1 cellular context compared by ENCODE assay signal in the genomic region with DNA sequence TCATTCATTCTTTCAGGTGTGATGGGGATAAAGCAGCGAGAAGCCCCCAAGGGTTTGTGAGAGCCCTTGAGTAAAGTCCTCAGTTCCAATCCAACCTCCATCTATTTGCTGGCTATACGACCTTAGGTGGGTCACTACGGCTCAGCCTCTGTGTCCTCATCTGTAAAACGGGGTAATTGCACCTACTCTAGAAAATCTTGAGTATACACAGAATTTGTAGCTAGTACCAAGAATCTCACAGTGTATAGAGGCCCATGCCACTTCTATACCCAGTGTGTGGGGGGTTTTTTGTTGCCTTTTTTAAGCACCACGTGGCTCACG.
TF ChIP-seq lines count a peak whose summit lies in the region.

No MANE protein-coding gene starts in this region.

TF ChIP-seq in GM12878, 131 proteins besides CTCF, POLR2A, EP300 and RAD21 (continues in another document):
- TF ChIP-seq, protein P1, sequence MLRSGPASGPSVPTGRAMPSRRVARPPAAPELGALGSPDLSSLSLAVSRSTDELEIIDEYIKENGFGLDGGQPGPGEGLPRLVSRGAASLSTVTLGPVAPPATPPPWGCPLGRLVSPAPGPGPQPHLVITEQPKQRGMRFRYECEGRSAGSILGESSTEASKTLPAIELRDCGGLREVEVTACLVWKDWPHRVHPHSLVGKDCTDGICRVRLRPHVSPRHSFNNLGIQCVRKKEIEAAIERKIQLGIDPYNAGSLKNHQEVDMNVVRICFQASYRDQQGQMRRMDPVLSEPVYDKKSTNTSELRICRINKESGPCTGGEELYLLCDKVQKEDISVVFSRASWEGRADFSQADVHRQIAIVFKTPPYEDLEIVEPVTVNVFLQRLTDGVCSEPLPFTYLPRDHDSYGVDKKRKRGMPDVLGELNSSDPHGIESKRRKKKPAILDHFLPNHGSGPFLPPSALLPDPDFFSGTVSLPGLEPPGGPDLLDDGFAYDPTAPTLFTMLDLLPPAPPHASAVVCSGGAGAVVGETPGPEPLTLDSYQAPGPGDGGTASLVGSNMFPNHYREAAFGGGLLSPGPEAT (IDR thresholded peaks at IDR 0.05; ENCODE audit: low read depth), result no peak
- TF ChIP-seq CHD2 (IDR thresholded peaks at IDR 0.05; ENCODE audit: borderline replicate concordance, low read depth, low read length) (no peak), ZSCAN29 (IDR thresholded peaks at IDR 0.05) (no peak), HDAC6 (IDR thresholded peaks at IDR 0.05; ENCODE audit: unreplicated experiment) (no peak), ZNF274 (IDR thresholded peaks at IDR 0.05; ENCODE audit: insufficient read depth, insufficient read length) (no peak), CREM (IDR thresholded peaks at IDR 0.05; ENCODE audit: low read depth) (no peak), BCL11A (IDR thresholded peaks at IDR 0.05; ENCODE audit: low read depth, low read length) (no peak), FOXM1 (IDR thresholded peaks at IDR 0.05; ENCODE audit: low read depth, low read length) (no peak), ZBED1 (IDR thresholded peaks at IDR 0.05; ENCODE audit: borderline replicate concordance) (no peak), SUPT20H (IDR thresholded peaks at IDR 0.05; ENCODE audit: borderline replicate concordance, control insufficient read depth, low read depth, low read length) (no peak), CBFB (IDR thresholded peaks at IDR 0.05; ENCODE audit: low read depth) (no peak), MEF2B (IDR thresholded peaks at IDR 0.05; ENCODE audit: partially characterized antibody, poor library complexity, severe bottlenecking) (no peak), ZNF217 (IDR thresholded peaks at IDR 0.05) (peak; percentile 40; the same call in 1 of the 2 replicates), GABPA (IDR thresholded peaks at IDR 0.05; ENCODE audit: low read depth) (no peak), EGR1 (IDR thresholded peaks at IDR 0.05; ENCODE audit: borderline replicate concordance in 1 of 2, low read depth in 2 of 2, low read length in 2 of 2) (no peak), RBBP5 (conservative IDR thresholded peaks at IDR 0.05) (no peak), KLF5 (IDR thresholded peaks at IDR 0.05; ENCODE audit: partially characterized antibody) (no peak), PAX8 (IDR thresholded peaks at IDR 0.05) (no peak), ZNF622 (IDR thresholded peaks at IDR 0.05) (no peak), NFIC (IDR thresholded peaks at IDR 0.05; ENCODE audit: low read depth, low read length) (no peak; the same call in 1 of the 2 replicates), ZNF207 (IDR thresholded peaks at IDR 0.05; ENCODE audit: borderline replicate concordance) (0 out of 2 replicates have a peak, but pooled peaks have one; percentile 17), TAF1 (IDR thresholded peaks at IDR 0.05; ENCODE audit: borderline replicate concordance, low read depth, low read length) (no peak), IRF4 (IDR thresholded peaks at IDR 0.05; ENCODE audit: low read depth, low read length) (no peak), ZNF384 (IDR thresholded peaks at IDR 0.05; ENCODE audit: borderline replicate concordance, low read depth, low read length) (no peak), SUZ12 (IDR thresholded peaks at IDR 0.05; ENCODE audit: unreplicated experiment) (no peak), HDAC2 (IDR thresholded peaks at IDR 0.05) (no peak), CEBPB (IDR thresholded peaks at IDR 0.05; ENCODE audit: borderline replicate concordance in 1 of 2, low read depth in 2 of 2, low read length in 2 of 2) (no peak), KAT2A (conservative IDR thresholded peaks at IDR 0.05; ENCODE audit: control insufficient read depth, low read depth, low read length) (no peak), TCF12 (IDR thresholded peaks at IDR 0.05; ENCODE audit: low read depth, low read length) (no peak), MTA3 (IDR thresholded peaks at IDR 0.05; ENCODE audit: borderline replicate concordance, low read length) (no peak), BMI1 (IDR thresholded peaks at IDR 0.05; ENCODE audit: borderline replicate concordance) (no peak), ZZZ3 (IDR thresholded peaks at IDR 0.05; ENCODE audit: control insufficient read depth, insufficient read length, low read depth) (no peak), CREB1 (IDR thresholded peaks at IDR 0.05; ENCODE audit: low read depth) (0 out of 2 replicates have a peak, but pooled peaks have one; percentile 7), PML (IDR thresholded peaks at IDR 0.05; ENCODE audit: low read length) (peak; percentile 10; the same call in 1 of the 2 replicates), EED (IDR thresholded peaks at IDR 0.05; ENCODE audit: low read depth) (no peak), WRNIP1 (IDR thresholded peaks at IDR 0.05; ENCODE audit: borderline replicate concordance, low read depth, low read length) (no peak), RFX5 (IDR thresholded peaks at IDR 0.05; ENCODE audit: low read depth, low read length) (no peak)
- TF ChIP-seq, protein P2, sequence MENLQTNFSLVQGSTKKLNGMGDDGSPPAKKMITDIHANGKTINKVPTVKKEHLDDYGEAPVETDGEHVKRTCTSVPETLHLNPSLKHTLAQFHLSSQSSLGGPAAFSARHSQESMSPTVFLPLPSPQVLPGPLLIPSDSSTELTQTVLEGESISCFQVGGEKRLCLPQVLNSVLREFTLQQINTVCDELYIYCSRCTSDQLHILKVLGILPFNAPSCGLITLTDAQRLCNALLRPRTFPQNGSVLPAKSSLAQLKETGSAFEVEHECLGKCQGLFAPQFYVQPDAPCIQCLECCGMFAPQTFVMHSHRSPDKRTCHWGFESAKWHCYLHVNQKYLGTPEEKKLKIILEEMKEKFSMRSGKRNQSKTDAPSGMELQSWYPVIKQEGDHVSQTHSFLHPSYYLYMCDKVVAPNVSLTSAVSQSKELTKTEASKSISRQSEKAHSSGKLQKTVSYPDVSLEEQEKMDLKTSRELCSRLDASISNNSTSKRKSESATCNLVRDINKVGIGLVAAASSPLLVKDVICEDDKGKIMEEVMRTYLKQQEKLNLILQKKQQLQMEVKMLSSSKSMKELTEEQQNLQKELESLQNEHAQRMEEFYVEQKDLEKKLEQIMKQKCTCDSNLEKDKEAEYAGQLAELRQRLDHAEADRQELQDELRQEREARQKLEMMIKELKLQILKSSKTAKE (IDR thresholded peaks at IDR 0.05; ENCODE audit: low read depth, poor library complexity, severe bottlenecking), result no peak
- TF ChIP-seq, protein P3, sequence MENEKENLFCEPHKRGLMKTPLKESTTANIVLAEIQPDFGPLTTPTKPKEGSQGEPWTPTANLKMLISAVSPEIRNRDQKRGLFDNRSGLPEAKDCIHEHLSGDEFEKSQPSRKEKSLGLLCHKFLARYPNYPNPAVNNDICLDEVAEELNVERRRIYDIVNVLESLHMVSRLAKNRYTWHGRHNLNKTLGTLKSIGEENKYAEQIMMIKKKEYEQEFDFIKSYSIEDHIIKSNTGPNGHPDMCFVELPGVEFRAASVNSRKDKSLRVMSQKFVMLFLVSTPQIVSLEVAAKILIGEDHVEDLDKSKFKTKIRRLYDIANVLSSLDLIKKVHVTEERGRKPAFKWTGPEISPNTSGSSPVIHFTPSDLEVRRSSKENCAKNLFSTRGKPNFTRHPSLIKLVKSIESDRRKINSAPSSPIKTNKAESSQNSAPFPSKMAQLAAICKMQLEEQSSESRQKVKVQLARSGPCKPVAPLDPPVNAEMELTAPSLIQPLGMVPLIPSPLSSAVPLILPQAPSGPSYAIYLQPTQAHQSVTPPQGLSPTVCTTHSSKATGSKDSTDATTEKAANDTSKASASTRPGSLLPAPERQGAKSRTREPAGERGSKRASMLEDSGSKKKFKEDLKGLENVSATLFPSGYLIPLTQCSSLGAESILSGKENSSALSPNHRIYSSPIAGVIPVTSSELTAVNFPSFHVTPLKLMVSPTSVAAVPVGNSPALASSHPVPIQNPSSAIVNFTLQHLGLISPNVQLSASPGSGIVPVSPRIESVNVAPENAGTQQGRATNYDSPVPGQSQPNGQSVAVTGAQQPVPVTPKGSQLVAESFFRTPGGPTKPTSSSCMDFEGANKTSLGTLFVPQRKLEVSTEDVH (IDR thresholded peaks at IDR 0.05; ENCODE audit: low read depth, partially characterized antibody), result no peak
- TF ChIP-seq, protein P4, sequence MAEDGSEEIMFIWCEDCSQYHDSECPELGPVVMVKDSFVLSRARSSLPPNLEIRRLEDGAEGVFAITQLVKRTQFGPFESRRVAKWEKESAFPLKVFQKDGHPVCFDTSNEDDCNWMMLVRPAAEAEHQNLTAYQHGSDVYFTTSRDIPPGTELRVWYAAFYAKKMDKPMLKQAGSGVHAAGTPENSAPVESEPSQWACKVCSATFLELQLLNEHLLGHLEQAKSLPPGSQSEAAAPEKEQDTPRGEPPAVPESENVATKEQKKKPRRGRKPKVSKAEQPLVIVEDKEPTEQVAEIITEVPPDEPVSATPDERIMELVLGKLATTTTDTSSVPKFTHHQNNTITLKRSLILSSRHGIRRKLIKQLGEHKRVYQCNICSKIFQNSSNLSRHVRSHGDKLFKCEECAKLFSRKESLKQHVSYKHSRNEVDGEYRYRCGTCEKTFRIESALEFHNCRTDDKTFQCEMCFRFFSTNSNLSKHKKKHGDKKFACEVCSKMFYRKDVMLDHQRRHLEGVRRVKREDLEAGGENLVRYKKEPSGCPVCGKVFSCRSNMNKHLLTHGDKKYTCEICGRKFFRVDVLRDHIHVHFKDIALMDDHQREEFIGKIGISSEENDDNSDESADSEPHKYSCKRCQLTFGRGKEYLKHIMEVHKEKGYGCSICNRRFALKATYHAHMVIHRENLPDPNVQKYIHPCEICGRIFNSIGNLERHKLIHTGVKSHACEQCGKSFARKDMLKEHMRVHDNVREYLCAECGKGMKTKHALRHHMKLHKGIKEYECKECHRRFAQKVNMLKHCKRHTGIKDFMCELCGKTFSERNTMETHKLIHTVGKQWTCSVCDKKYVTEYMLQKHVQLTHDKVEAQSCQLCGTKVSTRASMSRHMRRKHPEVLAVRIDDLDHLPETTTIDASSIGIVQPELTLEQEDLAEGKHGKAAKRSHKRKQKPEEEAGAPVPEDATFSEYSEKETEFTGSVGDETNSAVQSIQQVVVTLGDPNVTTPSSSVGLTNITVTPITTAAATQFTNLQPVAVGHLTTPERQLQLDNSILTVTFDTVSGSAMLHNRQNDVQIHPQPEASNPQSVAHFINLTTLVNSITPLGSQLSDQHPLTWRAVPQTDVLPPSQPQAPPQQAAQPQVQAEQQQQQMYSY (CRISPR knock-in tag; IDR thresholded peaks at IDR 0.05), result no peak
- TF ChIP-seq, protein P5, sequence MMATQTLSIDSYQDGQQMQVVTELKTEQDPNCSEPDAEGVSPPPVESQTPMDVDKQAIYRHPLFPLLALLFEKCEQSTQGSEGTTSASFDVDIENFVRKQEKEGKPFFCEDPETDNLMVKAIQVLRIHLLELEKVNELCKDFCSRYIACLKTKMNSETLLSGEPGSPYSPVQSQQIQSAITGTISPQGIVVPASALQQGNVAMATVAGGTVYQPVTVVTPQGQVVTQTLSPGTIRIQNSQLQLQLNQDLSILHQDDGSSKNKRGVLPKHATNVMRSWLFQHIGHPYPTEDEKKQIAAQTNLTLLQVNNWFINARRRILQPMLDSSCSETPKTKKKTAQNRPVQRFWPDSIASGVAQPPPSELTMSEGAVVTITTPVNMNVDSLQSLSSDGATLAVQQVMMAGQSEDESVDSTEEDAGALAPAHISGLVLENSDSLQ (IDR thresholded peaks at IDR 0.05), result no peak
- TF ChIP-seq, protein P6, sequence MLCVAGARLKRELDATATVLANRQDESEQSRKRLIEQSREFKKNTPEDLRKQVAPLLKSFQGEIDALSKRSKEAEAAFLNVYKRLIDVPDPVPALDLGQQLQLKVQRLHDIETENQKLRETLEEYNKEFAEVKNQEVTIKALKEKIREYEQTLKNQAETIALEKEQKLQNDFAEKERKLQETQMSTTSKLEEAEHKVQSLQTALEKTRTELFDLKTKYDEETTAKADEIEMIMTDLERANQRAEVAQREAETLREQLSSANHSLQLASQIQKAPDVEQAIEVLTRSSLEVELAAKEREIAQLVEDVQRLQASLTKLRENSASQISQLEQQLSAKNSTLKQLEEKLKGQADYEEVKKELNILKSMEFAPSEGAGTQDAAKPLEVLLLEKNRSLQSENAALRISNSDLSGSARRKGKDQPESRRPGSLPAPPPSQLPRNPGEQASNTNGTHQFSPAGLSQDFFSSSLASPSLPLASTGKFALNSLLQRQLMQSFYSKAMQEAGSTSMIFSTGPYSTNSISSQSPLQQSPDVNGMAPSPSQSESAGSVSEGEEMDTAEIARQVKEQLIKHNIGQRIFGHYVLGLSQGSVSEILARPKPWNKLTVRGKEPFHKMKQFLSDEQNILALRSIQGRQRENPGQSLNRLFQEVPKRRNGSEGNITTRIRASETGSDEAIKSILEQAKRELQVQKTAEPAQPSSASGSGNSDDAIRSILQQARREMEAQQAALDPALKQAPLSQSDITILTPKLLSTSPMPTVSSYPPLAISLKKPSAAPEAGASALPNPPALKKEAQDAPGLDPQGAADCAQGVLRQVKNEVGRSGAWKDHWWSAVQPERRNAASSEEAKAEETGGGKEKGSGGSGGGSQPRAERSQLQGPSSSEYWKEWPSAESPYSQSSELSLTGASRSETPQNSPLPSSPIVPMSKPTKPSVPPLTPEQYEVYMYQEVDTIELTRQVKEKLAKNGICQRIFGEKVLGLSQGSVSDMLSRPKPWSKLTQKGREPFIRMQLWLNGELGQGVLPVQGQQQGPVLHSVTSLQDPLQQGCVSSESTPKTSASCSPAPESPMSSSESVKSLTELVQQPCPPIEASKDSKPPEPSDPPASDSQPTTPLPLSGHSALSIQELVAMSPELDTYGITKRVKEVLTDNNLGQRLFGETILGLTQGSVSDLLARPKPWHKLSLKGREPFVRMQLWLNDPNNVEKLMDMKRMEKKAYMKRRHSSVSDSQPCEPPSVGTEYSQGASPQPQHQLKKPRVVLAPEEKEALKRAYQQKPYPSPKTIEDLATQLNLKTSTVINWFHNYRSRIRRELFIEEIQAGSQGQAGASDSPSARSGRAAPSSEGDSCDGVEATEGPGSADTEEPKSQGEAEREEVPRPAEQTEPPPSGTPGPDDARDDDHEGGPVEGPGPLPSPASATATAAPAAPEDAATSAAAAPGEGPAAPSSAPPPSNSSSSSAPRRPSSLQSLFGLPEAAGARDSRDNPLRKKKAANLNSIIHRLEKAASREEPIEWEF (IDR thresholded peaks at IDR 0.05; ENCODE audit: insufficient replicate concordance, low read depth, low read length), result no peak
- TF ChIP-seq, protein P7, sequence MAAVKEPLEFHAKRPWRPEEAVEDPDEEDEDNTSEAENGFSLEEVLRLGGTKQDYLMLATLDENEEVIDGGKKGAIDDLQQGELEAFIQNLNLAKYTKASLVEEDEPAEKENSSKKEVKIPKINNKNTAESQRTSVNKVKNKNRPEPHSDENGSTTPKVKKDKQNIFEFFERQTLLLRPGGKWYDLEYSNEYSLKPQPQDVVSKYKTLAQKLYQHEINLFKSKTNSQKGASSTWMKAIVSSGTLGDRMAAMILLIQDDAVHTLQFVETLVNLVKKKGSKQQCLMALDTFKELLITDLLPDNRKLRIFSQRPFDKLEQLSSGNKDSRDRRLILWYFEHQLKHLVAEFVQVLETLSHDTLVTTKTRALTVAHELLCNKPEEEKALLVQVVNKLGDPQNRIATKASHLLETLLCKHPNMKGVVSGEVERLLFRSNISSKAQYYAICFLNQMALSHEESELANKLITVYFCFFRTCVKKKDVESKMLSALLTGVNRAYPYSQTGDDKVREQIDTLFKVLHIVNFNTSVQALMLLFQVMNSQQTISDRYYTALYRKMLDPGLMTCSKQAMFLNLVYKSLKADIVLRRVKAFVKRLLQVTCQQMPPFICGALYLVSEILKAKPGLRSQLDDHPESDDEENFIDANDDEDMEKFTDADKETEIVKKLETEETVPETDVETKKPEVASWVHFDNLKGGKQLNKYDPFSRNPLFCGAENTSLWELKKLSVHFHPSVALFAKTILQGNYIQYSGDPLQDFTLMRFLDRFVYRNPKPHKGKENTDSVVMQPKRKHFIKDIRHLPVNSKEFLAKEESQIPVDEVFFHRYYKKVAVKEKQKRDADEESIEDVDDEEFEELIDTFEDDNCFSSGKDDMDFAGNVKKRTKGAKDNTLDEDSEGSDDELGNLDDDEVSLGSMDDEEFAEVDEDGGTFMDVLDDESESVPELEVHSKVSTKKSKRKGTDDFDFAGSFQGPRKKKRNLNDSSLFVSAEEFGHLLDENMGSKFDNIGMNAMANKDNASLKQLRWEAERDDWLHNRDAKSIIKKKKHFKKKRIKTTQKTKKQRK (IDR thresholded peaks at IDR 0.05; ENCODE audit: low read depth, low read length), result no peak
